In genomic region chr14:73886449-73887115, GRCh38 we compare ENCODE assay signal across 8 cellular contexts. TPM values are rescaled to one million over a fixed set of nuclear protein-coding genes. Genes with fewer than 3 reads are reported as not detected.
DNase-seq lines count a peak whose midpoint lies in the region; ATAC-seq and TF ChIP-seq lines count a peak whose summit lies in the region.

TSS of gene ZNF410 (plus strand) at chr14:73886859. CDS start at chr14:73892176, 5,317 bp downstream.

- H3K4me1 Mint-ChIP-seq in HFFc6 (ENCODE audit: low read depth) = peaks cover 53% of the 10 kb centered on the region
- peaks cover 50% of the 10 kb centered on the region for H3K4me1 Mint-ChIP-seq in activated naive CD4-positive, alpha-beta T cell treated with anti-CD3 and anti-CD28 coated beads, Interleukin-2, amount 10 ng/mL, durations not matched to agents 7 days and 5 days

- peak within 1 kb of the TSS; percentile 87 for H3K4me3 Mint-ChIP-seq in HFFc6
- H3K4me3 Mint-ChIP-seq in activated naive CD4-positive, alpha-beta T cell treated with anti-CD3 and anti-CD28 coated beads, Interleukin-2, amount 10 ng/mL, durations not matched to agents 7 days and 5 days = peak within 1 kb of the TSS; percentile 98

- H3K27me3 ChIP-seq in gastroesophageal sphincter = no peaks in the 10 kb centered on the region

- H3K9me3 ChIP-seq in SK-N-MC (ENCODE audit: low read depth, low read length) (no peaks in the 10 kb centered on the region), gastroesophageal sphincter (no peaks in the 10 kb centered on the region)

- no peaks in the 10 kb centered on the region for H3K27me3 Mint-ChIP-seq in HFFc6 (ENCODE audit: insufficient read depth)
- H3K27me3 Mint-ChIP-seq in activated naive CD4-positive, alpha-beta T cell treated with anti-CD3 and anti-CD28 coated beads, Interleukin-2, amount 10 ng/mL, durations not matched to agents 7 days and 5 days = no peaks in the 10 kb centered on the region

- peaks cover 0 to 49% (median 7%) of the 10 kb centered on the region in 3 donors for H3K4me1 ChIP-seq in gastroesophageal sphincter

- WGBS in gastroesophageal sphincter (ENCODE audit: low coverage in 1 of 2), 2 donors = no CpG with 5 or more reads among the region's 58 CpGs

- peak within 1 kb of the TSS; percentile 96 for H3K9ac ChIP-seq in SK-N-MC (ENCODE audit: insufficient read length)

- no peak for TF ChIP-seq EP300 in gastroesophageal sphincter (IDR thresholded peaks at IDR 0.05)

- CTCF ChIA-PET in activated naive CD4-positive, alpha-beta T cell treated with anti-CD3 and anti-CD28 coated beads, Interleukin-2, amount 10 ng/mL, durations not matched to agents 7 days and 5 days (lab: Charles Lee) = no interaction called here

- 0 out of 2 replicates have a peak, but pooled peaks cover 6% of the 10 kb centered on the region for H3K36me3 ChIP-seq in SK-N-MC (ENCODE audit: insufficient read depth, low read length)
- no peaks in the 10 kb centered on the region for H3K36me3 ChIP-seq in gastroesophageal sphincter

- no peaks in the 10 kb centered on the region for H3K9me3 Mint-ChIP-seq in HFFc6
- no peaks in the 10 kb centered on the region for H3K9me3 Mint-ChIP-seq in activated naive CD4-positive, alpha-beta T cell treated with anti-CD3 and anti-CD28 coated beads, Interleukin-2, amount 10 ng/mL, durations not matched to agents 7 days and 5 days

- DNase-seq in GM04503 (ENCODE audit: low read depth) (peak; percentile 85), HFFc6 (peak; percentile 97), NB4 (ENCODE audit: low read depth) (peak; percentile 97), SK-N-MC (ENCODE audit: low read depth, low spot score) (peak; percentile 40), non-pigmented ciliary epithelial cell (ENCODE audit: low read depth) (peak; percentile 88), superior temporal gyrus (ENCODE audit: extremely low spot score) (peak; percentile 87)
- DNase-seq in activated naive CD4-positive, alpha-beta T cell treated with anti-CD3 and anti-CD28 coated beads, Interleukin-2, amount 10 ng/mL, durations not matched to agents 7 days and 5 days = peak; percentile 90

- peak within 1 kb of the TSS; percentile 98 for H3K27ac Mint-ChIP-seq in HFFc6
- H3K27ac Mint-ChIP-seq in activated naive CD4-positive, alpha-beta T cell treated with anti-CD3 and anti-CD28 coated beads, Interleukin-2, amount 10 ng/mL, durations not matched to agents 7 days and 5 days = peak within 1 kb of the TSS; percentile 97

- H3K27ac ChIP-seq in SK-N-MC = peak within 1 kb of the TSS; percentile 72
- H3K27ac ChIP-seq in gastroesophageal sphincter = peak within 1 kb of the TSS; percentile 86 to 94 (median 92)

- H3K36me3 Mint-ChIP-seq in HFFc6 (ENCODE audit: low read depth) = peaks cover 5% of the 10 kb centered on the region; the same call in 1 of the 2 replicates
- H3K36me3 Mint-ChIP-seq in activated naive CD4-positive, alpha-beta T cell treated with anti-CD3 and anti-CD28 coated beads, Interleukin-2, amount 10 ng/mL, durations not matched to agents 7 days and 5 days = peaks cover 10% of the 10 kb centered on the region

- H3K4me3 ChIP-seq in NB4 (ENCODE audit: low read depth, low read length) (peak within 1 kb of the TSS; percentile 85), SK-N-MC (peak within 1 kb of the TSS; percentile 81), gastroesophageal sphincter (peak within 1 kb of the TSS; percentile 88)

- TF ChIP-seq CTCF in HFFc6 (IDR thresholded peaks at IDR 0.05) (no peak), NB4 (IDR thresholded peaks at IDR 0.05; ENCODE audit: low read depth, low read length) (no peak), gastroesophageal sphincter (IDR thresholded peaks at IDR 0.05) (peak in 1 of 4 experiments; percentile 1)

- TF ChIP-seq POLR2A in NB4 (IDR thresholded peaks at IDR 0.05; ENCODE audit: extremely low read depth, insufficient read length) (peak; percentile 53), gastroesophageal sphincter (IDR thresholded peaks at IDR 0.05) (peak; percentile 64 to 65)

- peak; percentile 99 for ATAC-seq in gastroesophageal sphincter

RNA-seq across cellular contexts. Expression of gene ZNF410, which starts in this region (rescaled TPM):
- total RNA-seq in HFFc6 (2021; fragmentation: NEBNext Ultra II Directional; extraction: Animal tissue kit (Norgen Biotek cat#: 25700)) = 10 to 100 TPM; 31.5 to 42.5 (median 35.0) TPM
- total RNA-seq in gastroesophageal sphincter = 10 to 100 TPM; 41.7 to 62.3 (median 52.5) TPM

Comparison
In these comparisons a context has a peak if more than half of its experiments do, and no peak if none do; other contexts are left out.
1. Peak in every context shown above with its lines: DNase-seq, ATAC-seq, H3K4me3 ChIP-seq and H3K27ac ChIP-seq.
2. DNase-seq: peak in every context shown above with its lines; median percentile 97 in HFFc6; 97 in NB4; 90 in activated naive CD4-positive, alpha-beta T cell treated with anti-CD3 and anti-CD28 coated beads, Interleukin-2, amount 10 ng/mL, durations not matched to agents 7 days and 5 days; 88 in non-pigmented ciliary epithelial cell; 87 in superior temporal gyrus; 85 in GM04503; 40 in SK-N-MC.